33 cellular contexts compared by ENCODE assay signal in the genomic region with DNA sequence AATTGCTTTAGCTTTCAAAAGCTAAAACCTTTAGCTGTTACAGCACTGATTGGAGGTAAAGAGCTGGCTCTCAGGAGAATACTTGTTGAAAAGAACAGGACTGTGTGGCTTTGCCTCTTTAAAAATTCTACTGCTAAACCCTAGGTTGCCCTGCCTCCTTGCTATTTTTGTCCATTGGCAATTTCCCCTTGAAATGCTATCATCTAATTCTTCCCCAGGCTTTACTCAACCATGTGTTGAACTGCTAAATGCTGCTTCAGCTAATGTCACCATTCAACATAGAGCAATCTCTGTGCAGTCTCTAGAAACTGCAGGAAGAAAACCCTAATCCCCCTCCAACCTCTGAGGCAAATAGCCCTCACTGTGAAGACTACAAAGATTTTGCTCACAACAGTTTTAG.
"Had no signal": no experiment of that assay in that cellular context is flagged by ENCODE, and none has a peak within 500 bp of the region (broad histone marks: within the 10 kb centered on the region; RNA-seq: fewer than 3 reads in every experiment).

No MANE protein-coding gene starts in this region.

- H3K4me3 ChIP-seq: adrenal gland, body of pancreas, breast epithelium had no signal

- ATAC-seq: activated CD8-positive, alpha-beta T cell treated with anti-CD3 and anti-CD28 coated beads for 36 hours; activated naive CD4-positive, alpha-beta T cell treated with anti-CD3 and anti-CD28 coated beads, Interleukin-2, amount 50 U/mL, for 72 hours; activated T-cell treated with anti-CD3 and anti-CD28 coated beads, Interleukin-2, amount 50 U/mL, for 4 hours; activated T-cell treated with anti-CD3 and anti-CD28 coated beads, Interleukin-2, amount 50 U/mL, for 72 hours; activated T-helper 17 cell treated with anti-CD3 and anti-CD28 coated beads, Interleukin-2, amount 50 U/mL, for 72 hours; body of pancreas; T-helper 17 cell had no signal

- H3K27me3 ChIP-seq: body of pancreas, brain microvascular endothelial cell had no signal

- H3K9me3 ChIP-seq: adrenal gland, body of pancreas, breast epithelium had no signal

- H3K36me3 ChIP-seq: adrenal gland, brain microvascular endothelial cell, breast epithelium had no signal

- H3K27me3 Mint-ChIP-seq: activated B cell treated with CpG ODN at 0.5 μM for 24 hours; activated CD4-positive, alpha-beta T cell treated with anti-CD3 and anti-CD28 coated beads, Interleukin-2, amount 10 ng/mL, durations not matched to agents 24 days and 14 days; activated naive CD8-positive, alpha-beta T cell treated with anti-CD3 and anti-CD28 coated beads for 36 hours; activated T-helper 17 cell treated with anti-CD3 and anti-CD28 coated beads, Interleukin-2, amount 50 U/mL, for 72 hours; T-helper 17 cell had no signal

- H3K4me3 Mint-ChIP-seq: activated B cell treated with CpG ODN at 0.5 μM for 24 hours; activated CD4-positive, alpha-beta memory T cell treated with anti-CD3 and anti-CD28 coated beads for 36 hours; activated CD4-positive, alpha-beta T cell treated with anti-CD3 and anti-CD28 coated beads, Interleukin-2, amount 10 ng/mL, durations not matched to agents 24 days and 14 days; activated CD8-positive, alpha-beta T cell treated with anti-CD3 and anti-CD28 coated beads for 36 hours; activated naive CD4-positive, alpha-beta T cell treated with anti-CD3 and anti-CD28 coated beads for 36 hours; activated naive CD8-positive, alpha-beta T cell treated with anti-CD3 and anti-CD28 coated beads for 36 hours; activated T-cell treated with anti-CD3 and anti-CD28 coated beads, Interleukin-2, amount 50 U/mL, for 4 hours; activated T-cell treated with anti-CD3 and anti-CD28 coated beads, Interleukin-2, amount 50 U/mL, for 72 hours; activated T-helper 1 cell treated with anti-CD3 and anti-CD28 coated beads, Interleukin-12 subunit alpha, Interleukin-12 subunit beta, Interleukin-2, Interleukin-4 antibody, amounts not matched to agents 30 ng/mL and 10 ng/mL and 1 ng/mL, durations not matched to agents 14 hours and 24 hours and 36 hours; activated T-helper 17 cell treated with anti-CD3 and anti-CD28 coated beads, Interleukin-2, amount 50 U/mL, for 72 hours; T-helper 17 cell had no signal

- H3K27ac ChIP-seq: adrenal gland, body of pancreas, brain microvascular endothelial cell, breast epithelium, VCaP had no signal

- DNase-seq: activated B cell treated with CpG ODN at 0.5 μM for 24 hours; activated CD4-positive, alpha-beta memory T cell treated with anti-CD3 and anti-CD28 coated beads for 36 hours; activated CD4-positive, alpha-beta T cell treated with anti-CD3 and anti-CD28 coated beads for 4 hours; activated CD4-positive, alpha-beta T cell treated with anti-CD3 and anti-CD28 coated beads, Interleukin-2, amount 10 ng/mL, durations not matched to agents 24 days and 14 days; activated CD4-positive, alpha-beta T cell treated with anti-CD3 and anti-CD28 coated beads, Interleukin-2, amount 50 U/mL, for 1 hour; activated CD4-positive, alpha-beta T cell treated with anti-CD3 and anti-CD28 coated beads, Interleukin-2, amount 50 U/mL, for 4 hours; activated CD4-positive, CD25-positive, alpha-beta regulatory T cell treated with anti-CD3 and anti-CD28 coated beads, Interleukin-2, amount 50 U/mL, for 72 hours; activated CD8-positive, alpha-beta memory T cell treated with anti-CD3 and anti-CD28 coated beads, Interleukin-2, amount 50 U/mL, for 4 hours; activated CD8-positive, alpha-beta T cell treated with anti-CD3 and anti-CD28 coated beads for 36 hours; activated effector memory CD4-positive, alpha-beta T cell treated with anti-CD3 and anti-CD28 coated beads, Interleukin-2, amount 50 U/mL, for 16 hours; activated gamma-delta T cell treated with Interleukin-2 at 50 U/mL for 16 hours; activated naive CD4-positive, alpha-beta T cell; activated naive CD4-positive, alpha-beta T cell treated with anti-CD3 and anti-CD28 coated beads for 36 hours; activated naive CD4-positive, alpha-beta T cell treated with anti-CD3 and anti-CD28 coated beads, Interleukin-2, amount 50 U/mL, for 16 hours; activated naive CD8-positive, alpha-beta T cell treated with anti-CD3 and anti-CD28 coated beads for 36 hours; activated T-cell treated with anti-CD3 and anti-CD28 coated beads for 4 hours; activated T-cell treated with anti-CD3 and anti-CD28 coated beads, Interleukin-2, amount 50 U/mL, for 1 hour; activated T-cell treated with anti-CD3 and anti-CD28 coated beads, Interleukin-2, amount 50 U/mL, for 4 hours; activated T-cell treated with anti-CD3 and anti-CD28 coated beads, Interleukin-2, amount 50 U/mL, for 72 hours; adrenal gland; amniotic stem cell; aorta; body of pancreas; brain microvascular endothelial cell; central memory CD4-positive, alpha-beta T cell; T-helper 17 cell; T-helper 9 cell had no signal

- H3K4me1 Mint-ChIP-seq: activated B cell treated with CpG ODN at 0.5 μM for 24 hours; activated CD4-positive, alpha-beta T cell treated with anti-CD3 and anti-CD28 coated beads, Interleukin-2, amount 10 ng/mL, durations not matched to agents 24 days and 14 days; activated naive CD8-positive, alpha-beta T cell treated with anti-CD3 and anti-CD28 coated beads for 36 hours; activated T-helper 17 cell treated with anti-CD3 and anti-CD28 coated beads, Interleukin-2, amount 50 U/mL, for 72 hours had no signal

- H3K4me1 ChIP-seq: adrenal gland, body of pancreas, breast epithelium had no signal

- FAIRE-seq: TTC549 had no signal

- H3K36me3 Mint-ChIP-seq: activated CD4-positive, alpha-beta memory T cell treated with anti-CD3 and anti-CD28 coated beads for 36 hours; activated naive CD4-positive, alpha-beta T cell treated with anti-CD3 and anti-CD28 coated beads, Interleukin-2, amount 50 U/mL, for 72 hours; activated naive CD8-positive, alpha-beta T cell treated with anti-CD3 and anti-CD28 coated beads for 36 hours had no signal

- H3K9me3 Mint-ChIP-seq: activated B cell treated with CpG ODN at 0.5 μM for 24 hours; activated CD4-positive, alpha-beta memory T cell treated with anti-CD3 and anti-CD28 coated beads for 36 hours; activated CD4-positive, alpha-beta T cell treated with anti-CD3 and anti-CD28 coated beads, Interleukin-2, amount 10 ng/mL, durations not matched to agents 24 days and 14 days; activated CD8-positive, alpha-beta T cell treated with anti-CD3 and anti-CD28 coated beads for 36 hours; activated naive CD4-positive, alpha-beta T cell treated with anti-CD3 and anti-CD28 coated beads for 36 hours; activated naive CD4-positive, alpha-beta T cell treated with anti-CD3 and anti-CD28 coated beads, Interleukin-2, amount 50 U/mL, for 72 hours; activated naive CD8-positive, alpha-beta T cell treated with anti-CD3 and anti-CD28 coated beads for 36 hours; activated T-cell treated with anti-CD3 and anti-CD28 coated beads, Interleukin-2, amount 50 U/mL, for 4 hours; activated T-cell treated with anti-CD3 and anti-CD28 coated beads, Interleukin-2, amount 50 U/mL, for 72 hours; activated T-helper 1 cell treated with anti-CD3 and anti-CD28 coated beads, Interleukin-12 subunit alpha, Interleukin-12 subunit beta, Interleukin-2, Interleukin-4 antibody, amounts not matched to agents 30 ng/mL and 10 ng/mL and 1 ng/mL, durations not matched to agents 14 hours and 24 hours and 36 hours; activated T-helper 17 cell treated with anti-CD3 and anti-CD28 coated beads, Interleukin-2, amount 50 U/mL, for 72 hours had no signal

- H3K27ac Mint-ChIP-seq: activated B cell treated with CpG ODN at 0.5 μM for 24 hours; activated CD4-positive, alpha-beta memory T cell treated with anti-CD3 and anti-CD28 coated beads for 36 hours; activated CD4-positive, alpha-beta T cell treated with anti-CD3 and anti-CD28 coated beads, Interleukin-2, amount 10 ng/mL, durations not matched to agents 24 days and 14 days; activated CD8-positive, alpha-beta T cell treated with anti-CD3 and anti-CD28 coated beads for 36 hours; activated naive CD4-positive, alpha-beta T cell treated with anti-CD3 and anti-CD28 coated beads for 36 hours; activated naive CD4-positive, alpha-beta T cell treated with anti-CD3 and anti-CD28 coated beads, Interleukin-2, amount 50 U/mL, for 72 hours; activated naive CD8-positive, alpha-beta T cell treated with anti-CD3 and anti-CD28 coated beads for 36 hours; activated T-cell treated with anti-CD3 and anti-CD28 coated beads, Interleukin-2, amount 50 U/mL, for 72 hours; activated T-helper 1 cell treated with anti-CD3 and anti-CD28 coated beads, Interleukin-12 subunit alpha, Interleukin-12 subunit beta, Interleukin-2, Interleukin-4 antibody, amounts not matched to agents 30 ng/mL and 10 ng/mL and 1 ng/mL, durations not matched to agents 14 hours and 24 hours and 36 hours; activated T-helper 17 cell treated with anti-CD3 and anti-CD28 coated beads, Interleukin-2, amount 50 U/mL, for 72 hours; T-helper 17 cell had no signal
